10 cellular contexts compared by ENCODE assay signal in genomic region chr2:176455865-176456291, GRCh38.
DNase-seq lines count a peak whose midpoint lies in the region; ATAC-seq and TF ChIP-seq lines count a peak whose summit lies in the region.
"Had no signal": no experiment of that assay in that cellular context is flagged by ENCODE, and none has a peak within 500 bp of the region (broad histone marks: within the 10 kb centered on the region; RNA-seq: fewer than 3 reads in every experiment).

No MANE protein-coding gene starts in this region.

- in situ Hi-C loops in G401 (cut with HindIII; ENCODE audit: low sequenced_read_pairs) = no loop called here

- H3K4me2 ChIP-seq in fibroblast of lung (ENCODE audit: extremely low read depth, insufficient read depth, low read length) = no peak overlapping the region

- no peaks in the 10 kb centered on the region for H3K79me2 ChIP-seq in fibroblast of lung (ENCODE audit: control insufficient read depth, insufficient read depth, low read length)

- DNase-seq in DMS153 (lab: John Stamatoyannopoulos, UW) (peak; percentile 82), M059J (ENCODE audit: low read depth) (peak; percentile 7), fibroblast of lung (ENCODE audit: low read depth in 2 of 2) (peak; percentile 49 to 54), omental fat pad (ENCODE audit: low spot score) (no peak), NCI-H2107 (lab: John Stamatoyannopoulos, UW) (no peak), G401 (ENCODE audit: low spot score) (no peak), medulla oblongata (ENCODE audit: extremely low spot score) (no peak)
- no peak for DNase-seq in activated CD4-positive, alpha-beta T cell treated with anti-CD3 and anti-CD28 coated beads for 4 hours
- DNase-seq: T-helper 9 cell had no signal

- H3K9ac ChIP-seq in fibroblast of lung (ENCODE audit: insufficient read depth, low read length) = no peak overlapping the region

- no peaks in the 10 kb centered on the region for H3K27me3 ChIP-seq in fibroblast of lung (ENCODE audit: control insufficient read depth, insufficient read depth, low read length)
- H3K27me3 ChIP-seq: ascending aorta had no signal

- TF ChIP-seq CTCF in fibroblast of lung (conservative IDR thresholded peaks at IDR 0.05 in 1 of 2, IDR thresholded peaks at IDR 0.05 in 1 of 2; ENCODE audit: low read depth in 1 of 2, low read length in 2 of 2) (no peak), omental fat pad (IDR thresholded peaks at IDR 0.05) (no peak)

- H3K9me3 ChIP-seq in fibroblast of lung (ENCODE audit: control insufficient read depth, insufficient read depth, low read depth, low read length) = no peaks in the 10 kb centered on the region
- H3K9me3 ChIP-seq: ascending aorta had no signal

- no peaks in the 10 kb centered on the region for H4K20me1 ChIP-seq in fibroblast of lung (ENCODE audit: control insufficient read depth, extremely low read depth, insufficient read depth, low read length)

- H3K4me3 ChIP-seq in fibroblast of lung (replicated peaks in 1 of 4; ENCODE audit: control extremely low read depth in 1 of 4, insufficient read depth in 1 of 4, low read depth in 3 of 4, low read length in 4 of 4) = no peak overlapping the region
- H3K4me3 ChIP-seq: ascending aorta had no signal

- ATAC-seq in omental fat pad (ENCODE audit: low FRiP score) = peak; percentile 71

- H2AFZ ChIP-seq in fibroblast of lung (ENCODE audit: low read length) = no peak overlapping the region

- H3K4me1 ChIP-seq in fibroblast of lung (ENCODE audit: control insufficient read depth, extremely low read depth, insufficient read depth, low read length) = no peaks in the 10 kb centered on the region
- H3K4me1 ChIP-seq: ascending aorta had no signal

- no peaks in the 10 kb centered on the region for H3K36me3 ChIP-seq in fibroblast of lung (ENCODE audit: control insufficient read depth, insufficient read depth, low read length)
- H3K36me3 ChIP-seq: ascending aorta had no signal

- H3K27ac ChIP-seq in fibroblast of lung (ENCODE audit: insufficient read depth, low read length) = peak overlapping the region; percentile 13
- H3K27ac ChIP-seq: ascending aorta had no signal

Comparison
In these comparisons a context has a peak if more than half of its experiments do, and no peak if none do; other contexts are left out.
1. DNase-seq: peak in DMS153 (single experiment), M059J (single experiment) and fibroblast of lung (2 of 2); none in omental fat pad (single experiment), NCI-H2107 (single experiment), G401 (single experiment), activated CD4-positive, alpha-beta T cell treated with anti-CD3 and anti-CD28 coated beads for 4 hours (0 of 2) and medulla oblongata (single experiment).